ENCODE assay signal across 8 cellular contexts in the genomic region with DNA sequence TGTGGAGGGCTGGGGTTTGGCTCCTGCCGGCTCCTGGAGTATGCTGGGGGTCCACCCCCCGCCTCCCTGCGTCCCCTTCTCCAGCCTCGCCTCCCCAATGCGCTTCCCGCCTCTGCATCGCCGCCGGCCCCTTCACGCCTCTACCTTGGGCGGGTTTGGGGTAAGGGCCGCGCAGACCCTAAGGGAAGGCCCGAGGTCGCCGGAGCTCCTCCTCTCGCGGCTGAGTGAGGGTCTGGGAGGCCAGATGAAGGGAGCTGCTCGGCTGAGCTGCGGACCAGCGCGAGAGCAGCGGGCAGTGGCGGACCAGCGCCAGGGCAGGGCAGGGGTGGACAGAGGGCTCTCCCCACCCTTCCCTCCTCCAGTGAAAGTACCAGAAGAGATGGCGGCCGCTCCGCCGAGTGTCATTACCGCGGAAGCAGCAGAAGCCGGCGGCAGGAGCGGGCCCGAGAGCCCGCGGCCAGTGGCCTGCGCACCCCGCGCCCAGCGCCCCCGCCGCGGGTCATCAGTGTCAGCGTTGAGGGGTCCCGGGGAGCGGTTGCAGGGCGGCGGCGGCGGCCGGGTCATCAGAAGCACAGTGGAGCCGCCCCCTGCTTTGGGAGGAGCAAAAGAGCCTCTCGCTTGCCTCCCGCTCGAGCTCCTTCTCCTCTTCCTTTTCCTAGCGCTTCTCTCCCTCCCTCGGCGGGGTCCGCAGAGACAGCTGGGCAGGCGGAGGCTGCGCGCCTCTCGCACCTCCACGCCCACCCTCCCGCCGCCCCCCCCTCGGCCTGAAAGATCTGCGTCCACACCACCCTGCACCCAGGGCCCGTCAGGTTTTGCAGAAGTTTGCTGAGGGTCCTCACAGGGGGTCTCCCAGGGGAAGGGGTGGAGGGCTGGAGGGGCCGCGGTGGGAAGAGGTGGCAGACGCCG.
A peak's percentile ranks its signal among the peaks of the same experiment; 100 is the strongest.
DNase-seq lines count a peak whose midpoint lies in the region; ATAC-seq and TF ChIP-seq lines count a peak whose summit lies in the region.

No MANE protein-coding gene starts in this region.

- CTCF ChIA-PET in RWPE1 (lab: Yijun Ruan, JAX) = no interaction called here

- POLR2A ChIA-PET in RWPE1 (lab: Yijun Ruan, JAX; ENCODE audit: low non-redundant PET) = no interaction called here

- TF ChIP-seq CTCF in colonic mucosa (IDR thresholded peaks at IDR 0.05) = no peak
- no peak for TF ChIP-seq CTCF in lung (IDR thresholded peaks at IDR 0.05; ENCODE audit: control extremely low read depth, extremely low read depth)
- TF ChIP-seq CTCF in testis (IDR thresholded peaks at IDR 0.05) = no peak
- TF ChIP-seq CTCF in RWPE1 (conservative IDR thresholded peaks at IDR 0.05; ENCODE audit: low read depth) = no peak

- no peaks in the 10 kb centered on the region for H3K4me1 ChIP-seq in colonic mucosa
- no peaks in the 10 kb centered on the region for H3K4me1 ChIP-seq in lung (ENCODE audit: control insufficient read depth in 2 of 2, insufficient read depth in 2 of 2, low read length in 2 of 2)
- peaks cover 13% of the 10 kb centered on the region for H3K4me1 ChIP-seq in testis

- ATAC-seq in lung (ENCODE audit: insufficient read depth, low FRiP score) = no peak

- intact Hi-C loops in colonic mucosa (cut with DNase I) = no loop called here
- intact Hi-C loops in testis (cut with DNase I; ENCODE audit: low total_unique reads) = no loop called here

- H3K27ac ChIP-seq in colonic mucosa (peak overlapping the region; percentile 22), lung (ENCODE audit: low read depth in 1 of 2, low read length in 1 of 2) (no peak overlapping the region), testis (peak overlapping the region; percentile 40 to 68), RWPE1 (no peak overlapping the region)

- H3K9ac ChIP-seq in colonic mucosa (ENCODE audit: low read depth in 2 of 2, low read length in 2 of 2) = peak overlapping the region; percentile 24 to 41

- H3K9me3 ChIP-seq in colonic mucosa = no peaks in the 10 kb centered on the region
- H3K9me3 ChIP-seq in lung (ENCODE audit: control insufficient read depth in 2 of 2, insufficient read depth in 1 of 2, low read length in 1 of 2) = no peaks in the 10 kb centered on the region
- H3K9me3 ChIP-seq in testis = no peaks in the 10 kb centered on the region

- H3K36me3 ChIP-seq in colonic mucosa = no peaks in the 10 kb centered on the region
- no peaks in the 10 kb centered on the region for H3K36me3 ChIP-seq in lung (ENCODE audit: control insufficient read depth in 2 of 2, insufficient read depth in 2 of 2, low read length in 2 of 2)
- H3K36me3 ChIP-seq in testis (ENCODE audit: low read depth, missing control alignments) = no peaks in the 10 kb centered on the region

- TF ChIP-seq POLR2A in testis (IDR thresholded peaks at IDR 0.05) = no peak

- H3K4me3 ChIP-seq in colonic mucosa (peak overlapping the region; percentile 56), lung (peak overlapping the region; percentile 47), testis (peak overlapping the region; percentile 79 to 83)

- peaks cover 13% of the 10 kb centered on the region for H3K27me3 ChIP-seq in colonic mucosa
- H3K27me3 ChIP-seq in lung (ENCODE audit: control insufficient read depth, insufficient read depth) = no peaks in the 10 kb centered on the region
- no peaks in the 10 kb centered on the region for H3K27me3 ChIP-seq in testis

- WGBS in lung, 2 donors = 4% methylated on average over 50 to 74 of the region's 74 CpGs
- 4% methylated on average over 24 of the region's 74 CpGs; no CpG with 5 or more reads in 1 of the 2 donors for WGBS in testis, 2 donors

- DNase-seq in NCI-H1092 (lab: John Stamatoyannopoulos, UW) = peak; percentile 52
- no peak for DNase-seq in colonic mucosa
- no peak for DNase-seq in lung (ENCODE audit: low spot score)
- DNase-seq in testis = peak; percentile 50
- DNase-seq in activated CD4-positive, alpha-beta T cell treated with anti-CD3 and anti-CD28 coated beads for 4 hours = no peak
- DNase-seq in medulla oblongata (ENCODE audit: extremely low spot score) = no peak
- DNase-seq in germinal center (ENCODE audit: low spot score) = no peak
- no peak for DNase-seq in RWPE1 (ENCODE audit: low spot score)

Comparison
In these comparisons a context has a peak if more than half of its experiments do, and no peak if none do; other contexts are left out.
1. DNase-seq: peak in NCI-H1092 (single experiment) and testis (single experiment); none in colonic mucosa (single experiment), lung (single experiment), activated CD4-positive, alpha-beta T cell treated with anti-CD3 and anti-CD28 coated beads for 4 hours (0 of 2), medulla oblongata (single experiment), germinal center (single experiment) and RWPE1 (single experiment).
2. H3K27ac ChIP-seq: peak in colonic mucosa (single experiment) and testis (2 of 2); none in lung (0 of 2) and RWPE1 (single experiment).
3. Peak in every context shown above with its lines, with median percentiles within 50 percentile points of each other: H3K4me3 ChIP-seq.